Comparison of ENCODE assay signal across 1 cellular context in genomic region chr2:168632733-168633132, GRCh38.
TF ChIP-seq lines count a peak whose summit lies in the region.

No MANE protein-coding gene starts in this region.

TF ChIP-seq in SK-N-SH, 30 proteins besides CTCF, POLR2A, EP300 and RAD21 (continued from another document):
- TF ChIP-seq GABPA (IDR thresholded peaks at IDR 0.05; ENCODE audit: low read depth) (no peak), NRF1 (IDR thresholded peaks at IDR 0.05; ENCODE audit: low read depth, low read length) (no peak), EZH2phosphoT487 (IDR thresholded peaks at IDR 0.05; ENCODE audit: borderline replicate concordance, low read depth) (no peak), MXI1 (IDR thresholded peaks at IDR 0.05; ENCODE audit: low read depth, low read length) (peak; percentile 81), POLR2AphosphoS5 (IDR thresholded peaks at IDR 0.05; ENCODE audit: low read depth, low read length) (no peak), RCOR1 (IDR thresholded peaks at IDR 0.05; ENCODE audit: low read length) (peak; percentile 72; the same call in 1 of the 2 replicates), ZBTB33 (IDR thresholded peaks at IDR 0.05; ENCODE audit: borderline replicate concordance, low read depth) (no peak), FOXJ3 (CRISPR knock-in tag; IDR thresholded peaks at IDR 0.05) (0 out of 2 replicates have a peak, but pooled peaks have one; percentile 37), CHD2 (IDR thresholded peaks at IDR 0.05; ENCODE audit: low read length, partially characterized antibody) (peak; percentile 29), SIN3A (IDR thresholded peaks at IDR 0.05; ENCODE audit: borderline replicate concordance, low read depth, low read length) (no peak), REST (IDR thresholded peaks at IDR 0.05; ENCODE audit: low read depth, low read length) (no peak), JUND (IDR thresholded peaks at IDR 0.05) (no peak), MAX (IDR thresholded peaks at IDR 0.05; ENCODE audit: low read depth) (0 out of 2 replicates have a peak, but pooled peaks have one; percentile 65), PBX3 (IDR thresholded peaks at IDR 0.05) (peak; percentile 26; the same call in 1 of the 2 replicates), MEF2A (IDR thresholded peaks at IDR 0.05; ENCODE audit: borderline replicate concordance, low read depth) (no peak), GATA2 (CRISPR knock-in tag; IDR thresholded peaks at IDR 0.05) (peak; percentile 87), TCF12 (IDR thresholded peaks at IDR 0.05) (0 out of 2 replicates have a peak, but pooled peaks have one; percentile 29)
